ENCODE assay signal across 12 cellular contexts in the genomic region with DNA sequence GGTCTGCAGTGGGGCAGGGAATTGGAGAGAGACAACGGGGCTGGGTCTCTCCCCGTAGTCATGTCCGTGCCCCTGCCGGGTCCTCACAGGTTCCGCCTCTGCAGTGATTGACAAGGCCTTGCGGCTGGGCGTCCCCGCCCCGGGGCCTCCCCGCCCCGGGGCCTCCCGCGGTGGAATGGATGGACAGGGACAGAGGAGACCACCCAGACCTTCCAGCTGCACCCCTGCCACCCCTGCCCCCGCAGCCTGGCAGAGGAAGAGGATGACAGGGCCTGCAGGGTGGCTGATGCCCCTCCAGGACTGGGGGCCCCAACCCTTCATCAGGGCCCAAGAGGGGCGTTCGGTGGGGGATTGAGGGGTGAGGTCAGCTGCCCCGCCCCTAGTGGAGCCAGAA.
A peak's percentile ranks its signal among the peaks of the same experiment; 100 is the strongest.
DNase-seq lines count a peak whose midpoint lies in the region; ATAC-seq, FAIRE-seq and TF ChIP-seq lines count a peak whose summit lies in the region.
"Had no signal": no experiment of that assay in that cellular context is flagged by ENCODE, and none has a peak within 500 bp of the region (broad histone marks: within the 10 kb centered on the region; RNA-seq: fewer than 3 reads in every experiment).

No MANE protein-coding gene starts in this region.

- H3K4me2 ChIP-seq in HepG2 (ENCODE audit: low read depth, low read length) = peak overlapping the region; percentile 69

- POLR2A ChIA-PET in HepG2 (lab: Yijun Ruan, JAX) = no interaction called here

- H2AFZ ChIP-seq in HepG2 (ENCODE audit: low read length) = no peak overlapping the region

- H3K27me3 ChIP-seq in H7 (ENCODE audit: control insufficient read depth, insufficient read depth, low read length) = peaks cover 28% of the 10 kb centered on the region
- no peaks in the 10 kb centered on the region for H3K27me3 ChIP-seq in adipocyte (replicated peaks; ENCODE audit: control insufficient read depth, insufficient read depth, low read length)
- H3K27me3 ChIP-seq in HepG2 (ENCODE audit: control insufficient read depth in 1 of 2, insufficient read depth in 2 of 2, low read length in 2 of 2) = peaks cover 5 to 24% of the 10 kb centered on the region in 2 experiments

- intact Hi-C loops in HepG2 (cut with micrococcal nuclease; ENCODE audit: unreplicated experiment) = loop anchor here (5.0 kb wide), 1 partner anchor 41 kb away; no protein-coding TSS in a partner anchor

- TF ChIP-seq EP300 in HepG2 (IDR thresholded peaks at IDR 0.05; ENCODE audit: low read depth in 2 of 2, low read length in 2 of 2) (no peak), HepG2 (CRISPR knock-in tag; IDR thresholded peaks at IDR 0.05; ENCODE audit: borderline replicate concordance) (no peak)

- peaks cover 5% of the 10 kb centered on the region; the same call in 1 of the 2 replicates for H4K20me1 ChIP-seq in HepG2 (ENCODE audit: insufficient read depth, low read length)

- no peak for TF ChIP-seq CTCF in HepG2 (CRISPR knock-in tag; IDR thresholded peaks at IDR 0.05)

- H3K9ac ChIP-seq in adipocyte (ENCODE audit: low read length) (peak overlapping the region; percentile 64), HepG2 (ENCODE audit: insufficient read depth, low read depth, low read length) (peak overlapping the region; percentile 18; the same call in 1 of the 2 replicates)

- CTCF ChIA-PET in HepG2 (lab: Yijun Ruan, JAX; ENCODE audit: low intra/inter-chr PET ratio, low total read pairs) = no interaction called here

- in situ Hi-C loops in HepG2 (cut with HindIII; ENCODE audit: extremely low pct_ligation_motif_present, low pct_unique_long_range_greater_than_20kb) = no loop called here

- no peak overlapping the region for H3K27ac Mint-ChIP-seq in stimulated activated memory B cell treated with anti-CD40 and anti-IgM and Interleukin-4, amounts not matched to agents 10 μg/mL and 1 μg/mL and 100 μg/mL, for 72 hours
- H3K27ac Mint-ChIP-seq: activated B cell treated with CpG ODN at 0.5 μM for 24 hours, memory B cell had no signal

- no peak for TF ChIP-seq POLR2A in HepG2 (IDR thresholded peaks at IDR 0.05; ENCODE audit: insufficient read depth in 1 of 2, low read depth in 2 of 2, low read length in 2 of 2)
- TF ChIP-seq POLR2A in GM12891 (IDR thresholded peaks at IDR 0.05; ENCODE audit: low read depth, low read length) = no peak

- peaks cover 15% of the 10 kb centered on the region for H3K4me1 Mint-ChIP-seq in stimulated activated memory B cell treated with anti-CD40 and anti-IgM and Interleukin-4, amounts not matched to agents 10 μg/mL and 1 μg/mL and 100 μg/mL, for 72 hours

- H3K27ac ChIP-seq in HepG2 (ENCODE audit: extremely low read length, insufficient read depth, low read length) = no peak overlapping the region

- BruUV-seq in HepG2 (replicated peaks; lab: Mats Ljungman, UMichigan) = no TSS peak

- no peaks in the 10 kb centered on the region for H3K9me3 ChIP-seq in adipocyte (ENCODE audit: control insufficient read depth, low read length)
- no peaks in the 10 kb centered on the region for H3K9me3 ChIP-seq in HepG2 (ENCODE audit: low read length)

- H3K27me3 Mint-ChIP-seq in stimulated activated memory B cell treated with anti-CD40 and anti-IgM and Interleukin-4, amounts not matched to agents 10 μg/mL and 1 μg/mL and 100 μg/mL, for 72 hours = peaks cover 64% of the 10 kb centered on the region

- no peak for FAIRE-seq in HepG2 (lab: Jason Lieb, UNC)
- no peak for FAIRE-seq in GM12891 (lab: Jason Lieb, UNC)

- H3K36me3 ChIP-seq in H7 (replicated peaks; ENCODE audit: control insufficient read depth, insufficient read depth, low read length) (no peaks in the 10 kb centered on the region), adipocyte (ENCODE audit: control insufficient read depth, insufficient read depth, low read length, severe bottlenecking) (no peaks in the 10 kb centered on the region), HepG2 (replicated peaks in 1 of 2; ENCODE audit: control insufficient read depth in 1 of 2, insufficient read depth in 2 of 2, low read length in 2 of 2) (no peaks in the 10 kb centered on the region)

- H3K9me3 Mint-ChIP-seq in stimulated activated memory B cell treated with anti-CD40 and anti-IgM and Interleukin-4, amounts not matched to agents 10 μg/mL and 1 μg/mL and 100 μg/mL, for 72 hours = peaks cover 3% of the 10 kb centered on the region

- DNase-seq in DMS153 treated with DMSO at 0.1 percent for 48 hours (lab: John Stamatoyannopoulos, UW; ENCODE audit: unreplicated experiment) (peak; percentile 90), H7 (peak; percentile 92), adipocyte (ENCODE audit: low read depth) (no peak), HepG2 (ENCODE audit: low spot score) (no peak), GM12891 (ENCODE audit: insufficient read length, low spot score) (no peak), SHP77 treated with DMSO at 0.1 percent for 48 hours (lab: John Stamatoyannopoulos, UW) (no peak)
- DNase-seq: activated B cell treated with CpG ODN at 0.5 μM for 24 hours; DND-41; stimulated activated CD4-positive, alpha-beta T cell treated with anti-CD3 and anti-CD28 coated beads, Interleukin-4, amount 100 ng/mL, for 4 hours had no signal

- H3K4me3 ChIP-seq in H7 (ENCODE audit: insufficient read depth, low read depth, low read length) = peak overlapping the region; percentile 29; the same call in 1 of the 2 replicates
- no peak overlapping the region for H3K4me3 ChIP-seq in adipocyte (ENCODE audit: low read length)
- H3K4me3 ChIP-seq in HepG2 (replicated peaks in 1 of 3; ENCODE audit: insufficient read depth in 1 of 3, low read depth in 2 of 3, low read length in 3 of 3) = peak overlapping the region; percentile 11 to 49 (median 40); a peak in 3 of 6 replicates

- ATAC-seq in HepG2 = peak; percentile 63
- no peak for ATAC-seq in stimulated activated memory B cell treated with anti-CD40 and anti-IgM and Interleukin-4, amounts not matched to agents 10 μg/mL and 1 μg/mL and 100 μg/mL, for 72 hours
- ATAC-seq: Right ventricle myocardium inferior had no signal

- peaks cover 44% of the 10 kb centered on the region for H3K4me1 ChIP-seq in adipocyte (ENCODE audit: control insufficient read depth, insufficient read depth, low read length)
- peaks cover 31% of the 10 kb centered on the region for H3K4me1 ChIP-seq in HepG2 (ENCODE audit: insufficient read depth, low read length)

- WGBS in HepG2 (ENCODE audit: low lambda C conversion rate) = 0% methylated on average over 2 of the region's 17 CpGs

- no peak for TF ChIP-seq RAD21 in HepG2 (CRISPR knock-in tag; IDR thresholded peaks at IDR 0.05)

- no peak overlapping the region for H3K4me3 Mint-ChIP-seq in stimulated activated memory B cell treated with anti-CD40 and anti-IgM and Interleukin-4, amounts not matched to agents 10 μg/mL and 1 μg/mL and 100 μg/mL, for 72 hours
- H3K4me3 Mint-ChIP-seq: activated B cell treated with CpG ODN at 0.5 μM for 24 hours, memory B cell had no signal

- no peaks in the 10 kb centered on the region for H3K79me2 ChIP-seq in HepG2 (ENCODE audit: insufficient read depth, low read length)

- no peaks in the 10 kb centered on the region for H3K36me3 Mint-ChIP-seq in stimulated activated memory B cell treated with anti-CD40 and anti-IgM and Interleukin-4, amounts not matched to agents 10 μg/mL and 1 μg/mL and 100 μg/mL, for 72 hours

TF ChIP-seq in GM12891, 5 proteins besides CTCF, POLR2A, EP300 and RAD21:
- no peak for TF ChIP-seq PAX5 (IDR thresholded peaks at IDR 0.05; ENCODE audit: insufficient read depth, low read length, severe bottlenecking)
- TF ChIP-seq SPI1 (IDR thresholded peaks at IDR 0.05; ENCODE audit: low read depth, low read length) = no peak
- no peak for TF ChIP-seq TAF1 (IDR thresholded peaks at IDR 0.05; ENCODE audit: low read depth, low read length)
- TF ChIP-seq POLR2AphosphoS5 (IDR thresholded peaks at IDR 0.05; ENCODE audit: low read depth, low read length) = no peak
- no peak for TF ChIP-seq POU2F2 (IDR thresholded peaks at IDR 0.05; ENCODE audit: low read depth, low read length)

Comparison
In these comparisons a context has a peak if more than half of its experiments do, and no peak if none do; other contexts are left out.
1. DNase-seq: peak in DMS153 treated with DMSO at 0.1 percent for 48 hours (single experiment) and H7 (single experiment); none in adipocyte (single experiment), HepG2 (single experiment), GM12891 (single experiment) and SHP77 treated with DMSO at 0.1 percent for 48 hours (single experiment).